8 cellular contexts compared by ENCODE assay signal in the genomic region with DNA sequence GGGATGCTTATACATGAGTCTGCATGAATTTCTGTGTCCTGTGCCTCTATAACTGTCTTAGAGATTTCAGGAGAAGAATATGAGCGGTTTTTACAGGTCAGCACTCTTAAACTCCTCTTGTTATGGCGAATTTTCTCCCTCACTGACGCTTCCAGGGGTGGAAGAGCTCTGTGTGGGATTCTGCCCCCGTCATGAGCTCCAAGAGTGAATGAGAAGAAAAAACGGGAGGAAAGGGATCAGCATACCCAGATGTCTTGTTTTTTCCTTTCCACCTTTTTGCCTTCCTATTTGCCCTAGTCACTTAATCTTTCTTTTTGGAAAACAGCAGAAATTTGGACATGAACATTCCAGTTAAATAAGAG. TPM values are rescaled to one million over a fixed set of nuclear protein-coding genes. Genes with fewer than 3 reads are reported as not detected.
DNase-seq lines count a peak whose midpoint lies in the region; ATAC-seq, FAIRE-seq and TF ChIP-seq lines count a peak whose summit lies in the region.

No MANE protein-coding gene starts in this region.

- peak overlapping the region; percentile 99 for H3K4me3 Mint-ChIP-seq in memory B cell

- in situ Hi-C loops in GM12878 (cut with MboI): no loop called here

- peaks cover 23% of the 10 kb centered on the region for H3K79me2 ChIP-seq in GM12878 (ENCODE audit: control insufficient read depth, insufficient read depth, low read length)

- peak overlapping the region; percentile 89 for H3K4me2 ChIP-seq in A549
- peak overlapping the region; percentile 88 for H3K4me2 ChIP-seq in GM12878 (ENCODE audit: control insufficient read depth, insufficient read depth)

- FAIRE-seq in A549 (lab: Jason Lieb, UNC) (no peak), GM12878 (lab: Jason Lieb, UNC) (peak; percentile 7)

- H3K27me3 ChIP-seq in GM12878 (replicated peaks in 1 of 2; ENCODE audit: control insufficient read depth in 2 of 2, insufficient read depth in 2 of 2, low read length in 1 of 2) (no peaks in the 10 kb centered on the region), vagina (no peaks in the 10 kb centered on the region)

- DNase-seq in A549 (ENCODE audit: low read depth in 1 of 2, low spot score in 1 of 2) (no peak), HEK293T (ENCODE audit: extremely low spot score) (peak; percentile 28), GM12878 (ENCODE audit: low read depth, low spot score) (no peak), memory B cell (ENCODE audit: low spot score in 2 of 2) (no peak), vagina (ENCODE audit: extremely low spot score in 2 of 2) (no peak), foreskin melanocyte (no peak), T1000 (lab: John Stamatoyannopoulos, UW) (no peak)

- no peak; a peak in 1 of 6 replicates for ATAC-seq in A549
- ATAC-seq in GM12878: no peak
- no peak for ATAC-seq in memory B cell (ENCODE audit: low read depth)
- ATAC-seq in HG03025 (IDR thresholded peaks at IDR 0.05; ENCODE audit: low FRiP score, unreplicated experiment): no peak

- peaks cover 19% of the 10 kb centered on the region for H3K4me1 Mint-ChIP-seq in memory B cell

- peak overlapping the region; percentile 82 for H3K9ac ChIP-seq in GM12878 (ENCODE audit: control insufficient read depth, insufficient read depth, low read length)

- H3K4me1 ChIP-seq in A549 (peaks cover 16% of the 10 kb centered on the region), GM12878 (ENCODE audit: control insufficient read depth, insufficient read depth, low read length) (peaks cover 6% of the 10 kb centered on the region), vagina (peaks cover 28% of the 10 kb centered on the region)

- no peak for TF ChIP-seq POLR2A in A549 (IDR thresholded peaks at IDR 0.05; ENCODE audit: low read length)
- TF ChIP-seq POLR2A in GM12878 (IDR thresholded peaks at IDR 0.05; ENCODE audit: low read depth, low read length): no peak
- no peak for TF ChIP-seq POLR2A in vagina (IDR thresholded peaks at IDR 0.05)

- POLR2A ChIA-PET in A549 (lab: Yijun Ruan, JAX): interaction anchor here (1.8 to 1.9 kb wide), 2 partner anchors 14 to 37 kb away, joined by 16 to 17 read pairs; a partner anchor contains a TSS
- POLR2A ChIA-PET in HEK293T (lab: Yijun Ruan, JAX): interaction anchor here (0.6 to 1.9 kb wide), 8 partner anchors 13 to 132 kb away, joined by 3 to 38 read pairs (median 4); a partner anchor contains a TSS
- POLR2A ChIA-PET in GM12878 (lab: Charles Lee): interaction anchor here (1.3 to 2.2 kb wide), 3 partner anchors 14 to 17 kb away, joined by 3 to 17 read pairs (median 3); a partner anchor contains a TSS

- peak overlapping the region; percentile 94 for H2AFZ ChIP-seq in GM12878 (ENCODE audit: control insufficient read depth, low read depth, low read length)

- intact Hi-C loops in GM12878 (cut with micrococcal nuclease; ENCODE audit: unreplicated experiment) (no loop called here), vagina (cut with DNase I) (no loop called here)

- no peaks in the 10 kb centered on the region for H3K9me3 Mint-ChIP-seq in memory B cell

- H3K9me3 ChIP-seq in A549: no peaks in the 10 kb centered on the region
- no peaks in the 10 kb centered on the region for H3K9me3 ChIP-seq in GM12878 (replicated peaks; ENCODE audit: control insufficient read depth, insufficient read depth, low read length)
- no peaks in the 10 kb centered on the region for H3K9me3 ChIP-seq in vagina

- no TSS peak for BruUV-seq in GM12878 (replicated peaks; lab: Mats Ljungman, UMichigan)

- no peaks in the 10 kb centered on the region for H3K27me3 Mint-ChIP-seq in memory B cell

- TF ChIP-seq CTCF in A549 (IDR thresholded peaks at IDR 0.05) (no peak), GM12878 (IDR thresholded peaks at IDR 0.05 in 2 of 3, conservative IDR thresholded peaks at IDR 0.05 in 1 of 3; ENCODE audit: control insufficient read depth in 2 of 3, extremely low read depth in 1 of 3, insufficient read depth in 1 of 3, low read depth in 3 of 3, low read length in 3 of 3) (no peak), vagina (IDR thresholded peaks at IDR 0.05) (no peak)

- TF ChIP-seq RAD21 in A549 (conservative IDR thresholded peaks at IDR 0.05 in 1 of 2, IDR thresholded peaks at IDR 0.05 in 1 of 2) (no peak), GM12878 (IDR thresholded peaks at IDR 0.05; ENCODE audit: insufficient read depth, low read depth, low read length) (no peak)

- TF ChIP-seq EP300 in A549 (IDR thresholded peaks at IDR 0.05) (no peak), GM12878 (IDR thresholded peaks at IDR 0.05; ENCODE audit: borderline replicate concordance in 1 of 2, control insufficient read depth in 1 of 2, low read depth in 2 of 2, low read length in 2 of 2) (no peak)

- no peaks in the 10 kb centered on the region for H4K20me1 ChIP-seq in GM12878 (ENCODE audit: control insufficient read depth, insufficient read depth)

- peak overlapping the region; percentile 74 for H3K4me3 ChIP-seq in A549
- peak overlapping the region; percentile 88 for H3K4me3 ChIP-seq in GM12878
- H3K4me3 ChIP-seq in vagina: peak overlapping the region; percentile 52 to 71

- WGBS in A549 (ENCODE audit: missing lambda C conversion rate): 15% methylated on average over 5 of the region's 5 CpGs
- WGBS in GM12878 (ENCODE audit: insufficient coverage, insufficient replicate concordance, low lambda C conversion rate, missing lambda C conversion rate): 0% methylated on average over 5 of the region's 5 CpGs

- RAD21 ChIA-PET in GM12878 (lab: Charles Lee; ENCODE audit: unreplicated experiment): interaction anchor here (1.1 to 1.9 kb wide), 5 partner anchors 10 to 37 kb away, joined by 4 to 8 read pairs (median 4); a partner anchor contains a TSS

- peaks cover 10% of the 10 kb centered on the region for H3K36me3 Mint-ChIP-seq in memory B cell

- peak overlapping the region; percentile 93 for H3K27ac Mint-ChIP-seq in memory B cell

- H3K36me3 ChIP-seq in GM12878 (ENCODE audit: control insufficient read depth in 2 of 2, insufficient read depth in 2 of 2, low read length in 1 of 2) (peaks cover 0 to 6% of the 10 kb centered on the region in 2 experiments; a peak in 1 of 4 replicates), vagina (peaks cover 0 to 4% of the 10 kb centered on the region in 2 donors)

- H3K27ac ChIP-seq in A549 (peak overlapping the region; percentile 74 to 88), GM12878 (ENCODE audit: control insufficient read depth, insufficient read depth) (peak overlapping the region; percentile 91), vagina (peak overlapping the region; percentile 82)

- SMC1A ChIA-PET in GM12878 (lab: Charles Lee; ENCODE audit: uncharacterized antibody, unreplicated experiment): interaction anchor here (1.1 to 3.4 kb wide), 7 partner anchors 11 to 53 kb away, joined by 3 to 27 read pairs (median 4); a partner anchor contains a TSS

- CTCF ChIA-PET in A549 (lab: Yijun Ruan, JAX) (interaction anchor here (0.9 to 2.1 kb wide), 5 partner anchors 11 to 498 kb away, joined by 3 to 6 read pairs (median 3); no protein-coding TSS in a partner anchor), HEK293T (lab: Yijun Ruan, JAX) (interaction anchor here (0.6 to 0.9 kb wide), 2 partner anchors 156 to 1287 kb away, joined by 3 to 4 read pairs; a partner anchor contains a TSS), GM12878 (lab: Yijun Ruan, JAX) (interaction anchor here (0.7 to 3.5 kb wide), 6 partner anchors 12 to 159 kb away, joined by 3 to 19 read pairs (median 4); no protein-coding TSS in a partner anchor)

RNA-seq across cellular contexts. Expression of a gene that starts 0.7 kb away (rescaled TPM):
- polyA plus RNA-seq in A549 (2011; rRNA removed) (43.0 and 45.5 TPM in 2 replicates), A549 (2017; fragmentation: RNase III; extraction: RNeasy Plus Mini Kit Qiagen cat#74134 plus additional on column Dnase treatment) (36.2 to 42.1 TPM (median 41.1 TPM) in 3 replicates), GM12878 (2011; rRNA removed) (52.7 and 65.0 TPM in 2 replicates), GM12878 (2014; fragmentation: Illumina TruSeq; extraction: Trizol) (54.1 and 57.9 TPM in 2 replicates), GM12878 (2014; fragmentation: Nextera tagmentation; extraction: Ambion mirVana) (10 to 100 TPM; 27.6 to 39.0 TPM), GM12878 (2014; rRNA removed) (55.3 and 58.6 TPM in 2 replicates), GM12878 (2016; fragmentation: Nextera tagmentation; extraction: Ambion mirVana) (10 to 100 TPM; 54.5 to 56.2 TPM)
- polyA plus RNA-seq in A549 (2012; cell fraction: cytosol; rRNA removed): 37.6 and 41.1 TPM in 2 replicates
- 59.0 and 76.6 TPM in 2 replicates for polyA plus RNA-seq in A549 (2012; cell fraction: nucleus; rRNA removed)
- 42.5 and 61.3 TPM in 2 replicates for polyA minus RNA-seq in A549 (2011; rRNA and poly(A)+ RNA removed)
- total RNA-seq in GM12878 (2013; cell fraction: nucleolus; rRNA removed): 107 and 125 TPM in 2 replicates
- total RNA-seq in GM12878 (2014; rRNA removed) (59.6 and 62.8 TPM in 2 replicates), GM12878 (2014; rRNA removed; fragmentation: Illumina TruSeq; extraction: Trizol) (55.4 and 56.6 TPM in 2 replicates), GM12878 (2021) (77.5 and 80.0 TPM in 2 replicates), vagina (29.0 TPM)
- polyA plus RNA-seq in GM12878 (2011; ENCODE audit: low read depth): 56.2 TPM
- polyA plus RNA-seq in GM12878 (2011; cell fraction: cytosol; rRNA removed): 53.4 and 56.3 TPM in 2 replicates
- 137 and 152 TPM in 2 replicates for polyA plus RNA-seq in GM12878 (2011; cell fraction: nucleus; rRNA removed)
- polyA plus RNA-seq in GM12878 (2012): 58.5 and 59.1 TPM in 2 replicates
- 74.3 and 86.8 TPM in 2 replicates for polyA minus RNA-seq in GM12878 (2011; rRNA and poly(A)+ RNA removed)
- polyA minus RNA-seq in GM12878 (2011; cell fraction: cytosol; rRNA and poly(A)+ RNA removed): 20.0 and 20.2 TPM in 2 replicates
- 44.1 and 51.7 TPM in 2 replicates for polyA minus RNA-seq in GM12878 (2011; cell fraction: nucleus; rRNA and poly(A)+ RNA removed)

RNA-seq across cellular contexts. Expression of a gene that starts 13.9 kb away (rescaled TPM):
- 49.2 and 49.3 TPM in 2 replicates for polyA plus RNA-seq in A549 (2011; rRNA removed)
- polyA plus RNA-seq in A549 (2012; cell fraction: cytosol; rRNA removed): 8.3 and 9.0 TPM in 2 replicates
- 4.0 and 5.2 TPM in 2 replicates for polyA plus RNA-seq in A549 (2012; cell fraction: nucleus; rRNA removed)
- 11.9 to 16.1 TPM (median 13.9 TPM) in 3 replicates for polyA plus RNA-seq in A549 (2017; fragmentation: RNase III; extraction: RNeasy Plus Mini Kit Qiagen cat#74134 plus additional on column Dnase treatment)
- polyA minus RNA-seq in A549 (2011; rRNA and poly(A)+ RNA removed): 33.4 and 37.1 TPM in 2 replicates
- 79.4 and 95.8 TPM in 2 replicates for total RNA-seq in GM12878 (2013; cell fraction: nucleolus; rRNA removed)
- 30.0 and 35.9 TPM in 2 replicates for total RNA-seq in GM12878 (2014; rRNA removed)
- total RNA-seq in GM12878 (2014; rRNA removed; fragmentation: Illumina TruSeq; extraction: Trizol): 36.1 and 41.1 TPM in 2 replicates
- total RNA-seq in GM12878 (2021): 28.2 and 29.4 TPM in 2 replicates
- 5.3 TPM for polyA plus RNA-seq in GM12878 (2011; ENCODE audit: low read depth)
- polyA plus RNA-seq in GM12878 (2011; rRNA removed): 52.4 and 54.4 TPM in 2 replicates
- polyA plus RNA-seq in GM12878 (2011; cell fraction: cytosol; rRNA removed): 20.8 and 25.5 TPM in 2 replicates
- polyA plus RNA-seq in GM12878 (2011; cell fraction: nucleus; rRNA removed): 17.9 and 23.1 TPM in 2 replicates
- polyA plus RNA-seq in GM12878 (2012): 9.5 and 9.9 TPM in 2 replicates
- 34.8 and 39.8 TPM in 2 replicates for polyA plus RNA-seq in GM12878 (2014; fragmentation: Illumina TruSeq; extraction: Trizol)
- 10 to 100 TPM in 1 of 2 experiments, 1 to 10 TPM in 1; 8.1 to 12.5 TPM for polyA plus RNA-seq in GM12878 (2014; fragmentation: Nextera tagmentation; extraction: Ambion mirVana)
- polyA plus RNA-seq in GM12878 (2014; rRNA removed): 17.3 and 21.2 TPM in 2 replicates
- 10 to 100 TPM; 21.4 to 23.9 TPM for polyA plus RNA-seq in GM12878 (2016; fragmentation: Nextera tagmentation; extraction: Ambion mirVana)
- polyA minus RNA-seq in GM12878 (2011; rRNA and poly(A)+ RNA removed): 48.7 and 65.6 TPM in 2 replicates
- 14.8 and 20.3 TPM in 2 replicates for polyA minus RNA-seq in GM12878 (2011; cell fraction: cytosol; rRNA and poly(A)+ RNA removed)
- 26.7 and 42.0 TPM in 2 replicates for polyA minus RNA-seq in GM12878 (2011; cell fraction: nucleus; rRNA and poly(A)+ RNA removed)
- total RNA-seq in vagina: 21.4 TPM

RNA-seq across cellular contexts. Expression of a gene that starts 37.5 kb away (rescaled TPM):
- polyA plus RNA-seq in A549 (2011; rRNA removed) (25.6 and 33.1 TPM in 2 replicates), A549 (2017; fragmentation: RNase III; extraction: RNeasy Plus Mini Kit Qiagen cat#74134 plus additional on column Dnase treatment) (16.2 to 19.1 TPM (median 17.8 TPM) in 3 replicates), GM12878 (2011; rRNA removed) (45.5 and 48.0 TPM in 2 replicates), GM12878 (2014; fragmentation: Illumina TruSeq; extraction: Trizol) (28.1 and 29.2 TPM in 2 replicates), GM12878 (2014; fragmentation: Nextera tagmentation; extraction: Ambion mirVana) (10 to 100 TPM; 28.3 to 30.3 TPM), GM12878 (2014; rRNA removed) (21.2 and 25.1 TPM in 2 replicates), GM12878 (2016; fragmentation: Nextera tagmentation; extraction: Ambion mirVana) (10 to 100 TPM; 30.2 to 32.4 TPM)
- 10.7 and 14.4 TPM in 2 replicates for polyA plus RNA-seq in A549 (2012; cell fraction: cytosol; rRNA removed)
- polyA plus RNA-seq in A549 (2012; cell fraction: nucleus; rRNA removed): 5.8 and 7.9 TPM in 2 replicates
- 30.3 and 37.6 TPM in 2 replicates for polyA minus RNA-seq in A549 (2011; rRNA and poly(A)+ RNA removed)
- total RNA-seq in GM12878 (2013; cell fraction: nucleolus; rRNA removed): 40.2 and 42.5 TPM in 2 replicates
- total RNA-seq in GM12878 (2014; rRNA removed) (28.8 and 38.5 TPM in 2 replicates), GM12878 (2014; rRNA removed; fragmentation: Illumina TruSeq; extraction: Trizol) (22.8 and 23.7 TPM in 2 replicates), GM12878 (2021) (28.7 and 29.3 TPM in 2 replicates), vagina (16.9 TPM)
- polyA plus RNA-seq in GM12878 (2011; ENCODE audit: low read depth): 24.7 TPM
- polyA plus RNA-seq in GM12878 (2011; cell fraction: cytosol; rRNA removed): 39.1 and 42.8 TPM in 2 replicates
- polyA plus RNA-seq in GM12878 (2011; cell fraction: nucleus; rRNA removed): 15.0 and 16.0 TPM in 2 replicates
- polyA plus RNA-seq in GM12878 (2012): 24.1 and 25.9 TPM in 2 replicates
- 31.9 and 38.9 TPM in 2 replicates for polyA minus RNA-seq in GM12878 (2011; rRNA and poly(A)+ RNA removed)
- polyA minus RNA-seq in GM12878 (2011; cell fraction: cytosol; rRNA and poly(A)+ RNA removed): 16.3 and 22.4 TPM in 2 replicates
- polyA minus RNA-seq in GM12878 (2011; cell fraction: nucleus; rRNA and poly(A)+ RNA removed): 14.0 and 21.0 TPM in 2 replicates
